In the genomic region with DNA sequence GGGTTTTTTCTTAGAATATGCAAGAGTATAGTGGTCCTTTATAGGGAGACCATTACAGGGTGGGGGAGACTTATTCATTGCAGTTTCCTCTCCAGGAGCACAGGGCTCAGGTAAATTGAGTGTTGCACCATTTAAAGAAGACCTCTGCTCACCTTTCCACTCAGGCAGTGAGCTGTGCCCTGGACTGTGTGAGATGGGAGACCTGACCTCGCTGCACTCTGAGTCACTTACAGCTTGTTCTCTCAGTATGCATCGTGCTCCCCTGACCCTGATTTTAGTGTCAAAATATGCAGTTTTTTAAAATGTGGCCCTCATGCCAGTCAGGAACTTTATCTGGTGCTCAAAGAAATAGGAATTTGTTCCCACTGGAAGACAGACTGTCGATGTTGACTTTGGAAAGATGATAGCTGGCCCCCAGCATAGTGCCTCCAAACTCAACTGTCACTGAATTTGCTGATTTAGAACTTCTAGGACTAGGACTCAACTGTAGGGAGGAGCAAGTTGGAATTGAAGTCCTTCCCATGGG, we compare ENCODE assay signal across 26 cellular contexts.
DNase-seq lines count a peak whose midpoint lies in the region; ATAC-seq and TF ChIP-seq lines count a peak whose summit lies in the region.
"Had no signal": no experiment of that assay in that cellular context is flagged by ENCODE, and none has a peak within 500 bp of the region (broad histone marks: within the 10 kb centered on the region; RNA-seq: fewer than 3 reads in every experiment).

No MANE protein-coding gene starts in this region.

- H3K27me3 Mint-ChIP-seq in activated CD4-positive, alpha-beta T cell treated with anti-CD3 and anti-CD28 coated beads, Interleukin-2, amount 10 ng/mL, durations not matched to agents 7 days and 5 days: no peaks in the 10 kb centered on the region
- H3K27me3 Mint-ChIP-seq in chondrocyte (ENCODE audit: low read depth) (no peaks in the 10 kb centered on the region), nephron progenitor cell (ENCODE audit: low read depth, poor library complexity) (peaks cover 9% of the 10 kb centered on the region)
- H3K27me3 Mint-ChIP-seq: activated naive CD4-positive, alpha-beta T cell treated with anti-CD3 and anti-CD28 coated beads, Interleukin-2, amount 10 ng/mL, durations not matched to agents 7 days and 5 days; activated T-cell treated with anti-CD3 and anti-CD28 coated beads, Interleukin-2, amount 50 U/mL, for 24 hours; IgD-negative memory B cell had no signal

- CTCF ChIA-PET in activated CD4-positive, alpha-beta T cell treated with anti-CD3 and anti-CD28 coated beads, Interleukin-2, amount 10 ng/mL, durations not matched to agents 7 days and 5 days (lab: Charles Lee): interaction anchor here (0.8 kb wide), 1 partner anchor 12 kb away, joined by 3 read pairs; no protein-coding TSS in a partner anchor
- CTCF ChIA-PET in AG04450 (lab: Charles Lee): no interaction called here

- peak overlapping the region; percentile 77 for H3K27ac ChIP-seq in AG04450 (ENCODE audit: low read depth, low read length)
- H3K27ac ChIP-seq in osteoblast (ENCODE audit: low read depth, low read length): peak overlapping the region; percentile 71
- H3K27ac ChIP-seq: neural progenitor cell, Peyer's patch, prostate gland, VCaP had no signal

- no peak overlapping the region for H3K4me3 Mint-ChIP-seq in activated CD4-positive, alpha-beta T cell treated with anti-CD3 and anti-CD28 coated beads, Interleukin-2, amount 10 ng/mL, durations not matched to agents 7 days and 5 days
- H3K4me3 Mint-ChIP-seq in chondrocyte (ENCODE audit: unreplicated experiment) (no peak overlapping the region), nephron progenitor cell (no peak overlapping the region)
- H3K4me3 Mint-ChIP-seq: activated naive CD4-positive, alpha-beta T cell treated with anti-CD3 and anti-CD28 coated beads, Interleukin-2, amount 10 ng/mL, durations not matched to agents 7 days and 5 days; activated T-cell treated with anti-CD3 and anti-CD28 coated beads, Interleukin-2, amount 50 U/mL, for 24 hours; CD4-positive, CD25-positive, alpha-beta regulatory T cell; IgD-negative memory B cell; immature natural killer cell; neural progenitor cell; T-helper 2 cell treated with Interferon-gamma antibody and Interleukin-4, amounts not matched to agents 5 μg/mL and 100 μg/mL, for 36 hours had no signal

- peak; percentile 10 for DNase-seq in activated CD4-positive, alpha-beta T cell treated with anti-CD3 and anti-CD28 coated beads for 48 hours
- DNase-seq in activated CD4-positive, alpha-beta T cell treated with anti-CD3 and anti-CD28 coated beads, Interleukin-2, amount 10 ng/mL, durations not matched to agents 7 days and 5 days: no peak
- DNase-seq in AG04450 (ENCODE audit: low read depth, low spot score) (no peak), chondrocyte (ENCODE audit: low spot score) (no peak), osteoblast (ENCODE audit: insufficient read length, low spot score, missing footprints) (no peak), GDM1 (lab: John Stamatoyannopoulos, UW) (no peak), nephron progenitor cell (no peak)
- DNase-seq: activated CD4-positive, alpha-beta T cell treated with anti-CD3 and anti-CD28 coated beads for 4 hours; activated naive CD4-positive, alpha-beta T cell treated with anti-CD3 and anti-CD28 coated beads, Interleukin-2, amount 10 ng/mL, durations not matched to agents 7 days and 5 days; activated T-cell treated with anti-CD3 and anti-CD28 coated beads, Interleukin-2, amount 50 U/mL, for 24 hours; AML-193; CD4-positive, CD25-positive, alpha-beta regulatory T cell; DMS79 treated with DMSO at 0.1 percent for 48 hours; immature natural killer cell; NCI-H2107; NCI-H446; NCI-H774; Peyer's patch; SHP77 treated with DMSO at 0.1 percent for 48 hours; upper lobe of left lung had no signal

- no peaks in the 10 kb centered on the region for H3K36me3 Mint-ChIP-seq in activated CD4-positive, alpha-beta T cell treated with anti-CD3 and anti-CD28 coated beads, Interleukin-2, amount 10 ng/mL, durations not matched to agents 7 days and 5 days (ENCODE audit: low read depth)
- H3K36me3 Mint-ChIP-seq in chondrocyte (ENCODE audit: low read depth) (peaks cover 11% of the 10 kb centered on the region), nephron progenitor cell (ENCODE audit: low read depth) (no peaks in the 10 kb centered on the region)
- H3K36me3 Mint-ChIP-seq: activated naive CD4-positive, alpha-beta T cell treated with anti-CD3 and anti-CD28 coated beads, Interleukin-2, amount 10 ng/mL, durations not matched to agents 7 days and 5 days had no signal

- no peaks in the 10 kb centered on the region for H4K20me1 ChIP-seq in osteoblast (ENCODE audit: insufficient read depth, low read length)

- H3K9me3 Mint-ChIP-seq in activated CD4-positive, alpha-beta T cell treated with anti-CD3 and anti-CD28 coated beads, Interleukin-2, amount 10 ng/mL, durations not matched to agents 7 days and 5 days: no peaks in the 10 kb centered on the region
- H3K9me3 Mint-ChIP-seq in chondrocyte (ENCODE audit: low read depth) (no peaks in the 10 kb centered on the region), nephron progenitor cell (no peaks in the 10 kb centered on the region)
- H3K9me3 Mint-ChIP-seq: activated naive CD4-positive, alpha-beta T cell treated with anti-CD3 and anti-CD28 coated beads, Interleukin-2, amount 10 ng/mL, durations not matched to agents 7 days and 5 days; activated T-cell treated with anti-CD3 and anti-CD28 coated beads, Interleukin-2, amount 50 U/mL, for 24 hours; CD4-positive, CD25-positive, alpha-beta regulatory T cell; IgD-negative memory B cell; immature natural killer cell; neural progenitor cell; T-helper 2 cell treated with Interferon-gamma antibody and Interleukin-4, amounts not matched to agents 5 μg/mL and 100 μg/mL, for 36 hours had no signal

- POLR2A ChIA-PET in activated CD4-positive, alpha-beta T cell treated with anti-CD3 and anti-CD28 coated beads, Interleukin-2, amount 10 ng/mL, durations not matched to agents 7 days and 5 days (lab: Charles Lee): no interaction called here
- POLR2A ChIA-PET in AG04450 (lab: Yijun Ruan, JAX): no interaction called here

- H3K9me3 ChIP-seq in AG04450 (ENCODE audit: control insufficient read depth, insufficient read depth, low read length) (no peaks in the 10 kb centered on the region), osteoblast (ENCODE audit: low read depth, low read length) (no peaks in the 10 kb centered on the region)
- H3K9me3 ChIP-seq: Peyer's patch, prostate gland, upper lobe of left lung had no signal

- no peak overlapping the region for H3K27ac Mint-ChIP-seq in activated CD4-positive, alpha-beta T cell treated with anti-CD3 and anti-CD28 coated beads, Interleukin-2, amount 10 ng/mL, durations not matched to agents 7 days and 5 days
- peak overlapping the region; percentile 83 for H3K27ac Mint-ChIP-seq in chondrocyte (ENCODE audit: unreplicated experiment)
- no peak overlapping the region for H3K27ac Mint-ChIP-seq in nephron progenitor cell
- H3K27ac Mint-ChIP-seq: activated naive CD4-positive, alpha-beta T cell treated with anti-CD3 and anti-CD28 coated beads, Interleukin-2, amount 10 ng/mL, durations not matched to agents 7 days and 5 days; activated T-cell treated with anti-CD3 and anti-CD28 coated beads, Interleukin-2, amount 50 U/mL, for 24 hours; IgD-negative memory B cell; neural progenitor cell; T-helper 2 cell treated with Interferon-gamma antibody and Interleukin-4, amounts not matched to agents 5 μg/mL and 100 μg/mL, for 36 hours had no signal

- H3K27me3 ChIP-seq in AG04450 (ENCODE audit: control insufficient read depth, insufficient read depth, low read length) (no peaks in the 10 kb centered on the region), osteoblast (ENCODE audit: insufficient read depth, low read length) (no peaks in the 10 kb centered on the region)
- H3K27me3 ChIP-seq: neural progenitor cell, Peyer's patch, upper lobe of left lung had no signal

- peaks cover 16% of the 10 kb centered on the region for H3K4me1 ChIP-seq in osteoblast (ENCODE audit: insufficient read depth, low read length)
- H3K4me1 ChIP-seq: Peyer's patch, prostate gland had no signal

- H3K4me3 ChIP-seq in AG04450 (ENCODE audit: low read depth, low read length) (no peak overlapping the region), osteoblast (ENCODE audit: insufficient read depth, low read length) (peak overlapping the region; percentile 3)
- H3K4me3 ChIP-seq: neural progenitor cell, Peyer's patch, prostate gland, upper lobe of left lung had no signal

- no peaks in the 10 kb centered on the region for H3K79me2 ChIP-seq in osteoblast (ENCODE audit: insufficient read depth, low read length)

- H3K4me1 Mint-ChIP-seq in activated CD4-positive, alpha-beta T cell treated with anti-CD3 and anti-CD28 coated beads, Interleukin-2, amount 10 ng/mL, durations not matched to agents 7 days and 5 days: peaks cover 11% of the 10 kb centered on the region
- H3K4me1 Mint-ChIP-seq in chondrocyte (ENCODE audit: low read depth) (peaks cover 16% of the 10 kb centered on the region), nephron progenitor cell (peaks cover 16% of the 10 kb centered on the region)
- H3K4me1 Mint-ChIP-seq: IgD-negative memory B cell, immature natural killer cell had no signal

- no peaks in the 10 kb centered on the region for H3K36me3 ChIP-seq in osteoblast (ENCODE audit: insufficient read depth, low read length)
- H3K36me3 ChIP-seq: neural progenitor cell, Peyer's patch, prostate gland had no signal

- TF ChIP-seq CTCF in AG04450 (IDR thresholded peaks at IDR 0.05; ENCODE audit: low read depth, low read length) (no peak), chondrocyte (IDR thresholded peaks at IDR 0.05) (no peak), osteoblast (IDR thresholded peaks at IDR 0.05; ENCODE audit: extremely low read depth, low read depth, low read length) (no peak), nephron progenitor cell (IDR thresholded peaks at IDR 0.05) (no peak)

- peak overlapping the region; percentile 88 for H2AFZ ChIP-seq in osteoblast (ENCODE audit: low read length)
- H2AFZ ChIP-seq: neural progenitor cell had no signal

- peak overlapping the region; percentile 61 for H3K4me2 ChIP-seq in osteoblast (ENCODE audit: insufficient read depth, low read length)
- H3K4me2 ChIP-seq: neural progenitor cell had no signal

- ATAC-seq in GM18498 (IDR thresholded peaks at IDR 0.05; ENCODE audit: unreplicated experiment): no peak
